ENCODE assay signal across 15 cellular contexts in the genomic region with DNA sequence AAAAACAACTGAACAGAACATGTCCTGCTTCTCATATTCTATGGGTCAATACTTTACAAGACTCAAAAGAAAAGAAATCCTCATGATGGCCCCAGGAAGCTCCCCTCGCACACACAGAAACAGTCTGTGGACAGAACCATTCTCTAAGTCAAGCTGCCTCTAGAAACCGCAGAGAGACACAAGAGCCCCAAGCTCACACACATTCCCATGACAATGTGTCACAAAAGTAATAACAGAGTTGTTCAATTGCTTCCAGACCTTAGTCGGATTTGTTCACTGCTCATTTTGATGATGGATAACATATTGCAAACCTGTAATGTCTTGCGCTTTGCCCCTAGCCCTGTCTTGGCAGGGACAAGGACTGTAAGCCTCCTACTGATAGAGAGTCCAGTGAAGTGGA.
A peak's percentile ranks its signal among the peaks of the same experiment; 100 is the strongest.
DNase-seq lines count a peak whose midpoint lies in the region; ATAC-seq and TF ChIP-seq lines count a peak whose summit lies in the region.
"Had no signal": no experiment of that assay in that cellular context is flagged by ENCODE, and none has a peak within 500 bp of the region (broad histone marks: within the 10 kb centered on the region; RNA-seq: fewer than 3 reads in every experiment).

No MANE protein-coding gene starts in this region.

- no peak for TF ChIP-seq POLR2A in IMR-90 (IDR thresholded peaks at IDR 0.05; ENCODE audit: low read depth, low read length)

- H4K5ac ChIP-seq in IMR-90 (ENCODE audit: low read depth, low read length): no peak overlapping the region

- peaks cover 0 to 58% of the 10 kb centered on the region in 2 experiments; a peak in 2 of 4 replicates for H3K79me1 ChIP-seq in IMR-90 (ENCODE audit: low read depth in 1 of 2, low read length in 2 of 2)

- peaks cover 8% of the 10 kb centered on the region; the same call in 1 of the 2 replicates for H4K20me1 ChIP-seq in IMR-90 (ENCODE audit: insufficient read depth, low read length)

- no peak for ATAC-seq in IMR-90 (ENCODE audit: low read depth)
- ATAC-seq in thoracic aorta (ENCODE audit: insufficient number of reproducible peaks, low FRiP score, low read depth): no peak
- ATAC-seq in GM19324 (IDR thresholded peaks at IDR 0.05; ENCODE audit: low FRiP score, unreplicated experiment): no peak
- ATAC-seq: activated T-helper 17 cell treated with anti-CD3 and anti-CD28 coated beads, Interleukin-2, amount 50 U/mL, for 72 hours had no signal

- no CpG with 5 or more reads among the region's 4 CpGs for WGBS in IMR-90 (ENCODE audit: extremely low coverage in 2 of 2, insufficient read length in 1 of 2), 2 experiments

- H2AK5ac ChIP-seq in IMR-90 (ENCODE audit: low read depth, low read length): peak overlapping the region; percentile 5; the same call in 1 of the 2 replicates

- H2BK120ac ChIP-seq in IMR-90 (ENCODE audit: low read depth, low read length): peak overlapping the region; percentile 29

- peak overlapping the region; percentile 36 for H3K14ac ChIP-seq in IMR-90 (replicated peaks; ENCODE audit: low read depth, low read length)

- no peak overlapping the region for H3K56ac ChIP-seq in IMR-90 (ENCODE audit: extremely low read depth, insufficient read depth, low read length)

- no peak overlapping the region for H4K91ac ChIP-seq in IMR-90 (ENCODE audit: insufficient read depth, low read depth, low read length)

- CTCF ChIA-PET in IMR-90 (lab: Yijun Ruan, JAX): interaction anchor here (1.1 kb wide), 1 partner anchor 53 kb away, joined by 5 read pairs; no protein-coding TSS in a partner anchor

- H3K9me3 Mint-ChIP-seq in chondrocyte (ENCODE audit: low read depth): no peaks in the 10 kb centered on the region
- H3K9me3 Mint-ChIP-seq: activated T-helper 17 cell treated with anti-CD3 and anti-CD28 coated beads, Interleukin-2, amount 50 U/mL, for 72 hours; central memory CD8-positive, alpha-beta T cell had no signal

- H3K4me3 ChIP-seq in IMR-90 (ENCODE audit: insufficient read depth, low read depth, low read length) (no peak overlapping the region), muscle layer of duodenum (ENCODE audit: low read depth in 1 of 2, low read length in 2 of 2) (no peak overlapping the region), thoracic aorta (peak overlapping the region; percentile 28)
- H3K4me3 ChIP-seq: lung had no signal

- peaks cover 18% of the 10 kb centered on the region for H3K36me3 ChIP-seq in IMR-90 (ENCODE audit: control insufficient read depth, insufficient read depth, low read length)
- peaks cover 11 to 12% of the 10 kb centered on the region in 2 donors for H3K36me3 ChIP-seq in muscle layer of duodenum (ENCODE audit: control insufficient read depth in 1 of 2, insufficient read depth in 2 of 2, low read length in 2 of 2)
- peaks cover 23% of the 10 kb centered on the region for H3K36me3 ChIP-seq in thoracic aorta

- TF ChIP-seq RAD21 in IMR-90 (IDR thresholded peaks at IDR 0.05; ENCODE audit: low read length): no peak

- peaks cover 63% of the 10 kb centered on the region for H3K4me1 Mint-ChIP-seq in chondrocyte (ENCODE audit: low read depth)
- H3K4me1 Mint-ChIP-seq: activated T-helper 17 cell treated with anti-CD3 and anti-CD28 coated beads, Interleukin-2, amount 50 U/mL, for 72 hours; central memory CD8-positive, alpha-beta T cell had no signal

- in situ Hi-C loops in IMR-90 (cut with MboI; ENCODE audit: low sequenced_read_pairs): no loop called here

- dilution Hi-C loops in IMR-90 (cut with HindIII; ENCODE audit: low sequenced_read_pairs, unreplicated experiment): no loop called here

- H3K27ac Mint-ChIP-seq in chondrocyte (ENCODE audit: unreplicated experiment): peak overlapping the region; percentile 98
- H3K27ac Mint-ChIP-seq: activated T-helper 17 cell treated with anti-CD3 and anti-CD28 coated beads, Interleukin-2, amount 50 U/mL, for 72 hours had no signal

- intact Hi-C loops in IMR-90 (cut with micrococcal nuclease): no loop called here

- H3K27me3 Mint-ChIP-seq in chondrocyte (ENCODE audit: low read depth): no peaks in the 10 kb centered on the region
- H3K27me3 Mint-ChIP-seq: activated T-helper 17 cell treated with anti-CD3 and anti-CD28 coated beads, Interleukin-2, amount 50 U/mL, for 72 hours; central memory CD8-positive, alpha-beta T cell had no signal

- no peak overlapping the region for H2AFZ ChIP-seq in IMR-90 (replicated peaks; ENCODE audit: low read length, poor library complexity)

- peak overlapping the region; percentile 38 for H3K4me3 Mint-ChIP-seq in chondrocyte (ENCODE audit: unreplicated experiment)
- H3K4me3 Mint-ChIP-seq: activated T-helper 17 cell treated with anti-CD3 and anti-CD28 coated beads, Interleukin-2, amount 50 U/mL, for 72 hours; central memory CD8-positive, alpha-beta T cell had no signal

- no peak for TF ChIP-seq CTCF in IMR-90 (conservative IDR thresholded peaks at IDR 0.05; ENCODE audit: low read depth, low read length)
- TF ChIP-seq CTCF in chondrocyte (IDR thresholded peaks at IDR 0.05): no peak
- no peak for TF ChIP-seq CTCF in thoracic aorta (IDR thresholded peaks at IDR 0.05)

- peak overlapping the region; percentile 47; the same call in 1 of the 2 replicates for H2BK20ac ChIP-seq in IMR-90 (ENCODE audit: low read depth, low read length)

- H3K4me1 ChIP-seq in IMR-90 (ENCODE audit: control insufficient read depth, insufficient read depth, low read length) (peaks cover 11% of the 10 kb centered on the region), muscle layer of duodenum (ENCODE audit: control insufficient read depth in 1 of 2, insufficient read depth in 2 of 2, low read length in 2 of 2) (peaks cover 12 to 18% of the 10 kb centered on the region in 2 donors), thoracic aorta (ENCODE audit: control insufficient read depth in 1 of 2, low read depth in 2 of 2) (peaks cover 32 to 73% of the 10 kb centered on the region in 2 donors)

- BruUV-seq in IMR-90 (replicated peaks; lab: Mats Ljungman, UMichigan): no TSS peak

- H2AK9ac ChIP-seq in IMR-90 (replicated peaks; ENCODE audit: low read depth, low read length, poor library complexity): no peak overlapping the region

- H3K27me3 ChIP-seq in IMR-90 (ENCODE audit: control insufficient read depth, insufficient read depth, low read length) (no peaks in the 10 kb centered on the region), muscle layer of duodenum (ENCODE audit: low read depth, low read length) (no peaks in the 10 kb centered on the region), thoracic aorta (replicated peaks; ENCODE audit: insufficient read depth) (no peaks in the 10 kb centered on the region)
- H3K27me3 ChIP-seq: foreskin keratinocyte had no signal

- no peak overlapping the region for H2BK5ac ChIP-seq in IMR-90 (ENCODE audit: low read depth, low read length, poor library complexity, severe bottlenecking)

- no peak overlapping the region for H3K9ac ChIP-seq in IMR-90 (ENCODE audit: low read depth, low read length)

- DNase-seq in IMR-90 (peak; percentile 17), chondrocyte (ENCODE audit: low spot score) (no peak), thoracic aorta (ENCODE audit: low spot score) (no peak), ureter (ENCODE audit: low spot score) (no peak), DMS 273 treated with DMSO at 0.1 percent for 48 hours (lab: John Stamatoyannopoulos, UW) (no peak), kidney glomerular epithelial cell (lab: John Stamatoyannopoulos, UW) (no peak)
- DNase-seq: NCI-H510A treated with DMSO at 0.1 percent for 48 hours, SHP77, small intestine had no signal

- POLR2A ChIA-PET in IMR-90 (lab: Charles Lee; ENCODE audit: unreplicated experiment): no interaction called here

- H3K36me3 Mint-ChIP-seq in chondrocyte (ENCODE audit: low read depth): peaks cover 25% of the 10 kb centered on the region

- no peak overlapping the region for H3K18ac ChIP-seq in IMR-90 (ENCODE audit: low read depth, low read length)

- H3K27ac ChIP-seq in IMR-90 (ENCODE audit: insufficient read depth, low read length) (peak overlapping the region; percentile 42; the same call in 1 of the 2 replicates), muscle layer of duodenum (ENCODE audit: low read length) (peak overlapping the region; percentile 8), thoracic aorta (peak overlapping the region; percentile 75 to 81)

- H3K4ac ChIP-seq in IMR-90 (ENCODE audit: low read depth, low read length): peak overlapping the region; percentile 58

- no peak overlapping the region for H3K23ac ChIP-seq in IMR-90 (ENCODE audit: low read depth, low read length)

- peaks cover 17% of the 10 kb centered on the region for H3K9me1 ChIP-seq in IMR-90 (ENCODE audit: insufficient read depth, low read length)

- peak overlapping the region in 1 of 2 experiments; percentile 10; a peak in 1 of 4 replicates for H4K8ac ChIP-seq in IMR-90 (ENCODE audit: low read depth in 2 of 2, low read length in 2 of 2)

- H3K9me3 ChIP-seq in IMR-90 (ENCODE audit: control insufficient read depth, insufficient read depth, low read length) (no peaks in the 10 kb centered on the region), muscle layer of duodenum (ENCODE audit: control insufficient read depth in 1 of 2, low read length in 2 of 2) (no peaks in the 10 kb centered on the region), thoracic aorta (no peaks in the 10 kb centered on the region)

- no peak overlapping the region; the same call in 1 of the 2 replicates for H3K4me2 ChIP-seq in IMR-90 (ENCODE audit: low read depth, low read length)

- H2BK15ac ChIP-seq in IMR-90 (ENCODE audit: low read depth, low read length): 0 out of 3 replicates have a peak overlapping the region, but pooled peaks have one; percentile 12

TF ChIP-seq in IMR-90, 13 proteins besides CTCF, POLR2A, EP300 and RAD21 (continues in another document):
- TF ChIP-seq BHLHE40 (IDR thresholded peaks at IDR 0.05; ENCODE audit: low read depth, low read length) (no peak), RCOR1 (IDR thresholded peaks at IDR 0.05; ENCODE audit: insufficient replicate concordance, low read length) (no peak), RFX5 (IDR thresholded peaks at IDR 0.05; ENCODE audit: low read depth, low read length) (no peak), ELK1 (IDR thresholded peaks at IDR 0.05; ENCODE audit: borderline replicate concordance, low read depth, low read length) (no peak), MAFK (IDR thresholded peaks at IDR 0.05; ENCODE audit: low read depth, low read length) (no peak), NFE2L2 (IDR thresholded peaks at IDR 0.05; ENCODE audit: low read depth, low read length) (no peak), CHD1 (IDR thresholded peaks at IDR 0.05; ENCODE audit: low read depth, low read length) (no peak)

Comparison
In these comparisons a context has a peak if more than half of its experiments do, and no peak if none do; other contexts are left out.
1. H3K27ac ChIP-seq: peak in every context shown above with its lines; median percentile 78 in thoracic aorta; 42 in IMR-90; 8 in muscle layer of duodenum.